ENCODE assay signal across 23 cellular contexts in the genomic region with DNA sequence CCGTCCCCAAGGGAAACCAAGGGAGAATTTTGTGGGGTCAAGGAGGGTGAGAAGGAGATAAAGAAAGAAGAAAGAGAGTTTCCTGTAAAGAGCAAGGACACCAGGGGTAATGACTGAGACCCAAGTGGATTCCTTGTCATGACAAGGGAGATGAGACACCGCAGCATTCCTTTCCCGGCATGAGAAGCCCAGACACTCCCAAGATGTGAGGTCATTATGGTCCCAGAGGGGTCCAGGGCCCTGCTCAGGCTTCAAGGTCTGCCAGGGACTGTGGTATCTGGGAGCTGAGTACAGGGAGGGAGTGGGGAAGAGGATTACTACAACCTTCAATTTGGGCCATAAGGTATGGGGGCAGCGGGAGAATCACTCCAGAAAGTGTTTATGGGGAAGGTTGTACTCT. TPM values are rescaled to one million over a fixed set of nuclear protein-coding genes. Genes with fewer than 3 reads are reported as not detected.
"Had no signal": no experiment of that assay in that cellular context is flagged by ENCODE, and none has a peak within 500 bp of the region (broad histone marks: within the 10 kb centered on the region; RNA-seq: fewer than 3 reads in every experiment).

No MANE protein-coding gene starts in this region.

- H3K27ac Mint-ChIP-seq: naive thymus-derived CD8-positive, alpha-beta T cell; stimulated activated effector memory CD8-positive, alpha-beta T cell treated with anti-CD3 and anti-CD28 coated beads, Interleukin-12 subunit alpha, Interleukin-12 subunit beta, amount 100 ng/mL, for 72 hours; type B pancreatic cell had no signal

- H3K4me3 Mint-ChIP-seq: naive thymus-derived CD8-positive, alpha-beta T cell; stimulated activated effector memory CD8-positive, alpha-beta T cell treated with anti-CD3 and anti-CD28 coated beads, Interleukin-12 subunit alpha, Interleukin-12 subunit beta, amount 100 ng/mL, for 72 hours; type B pancreatic cell had no signal

- H3K36me3 Mint-ChIP-seq: naive thymus-derived CD8-positive, alpha-beta T cell; stimulated activated effector memory CD8-positive, alpha-beta T cell treated with anti-CD3 and anti-CD28 coated beads, Interleukin-12 subunit alpha, Interleukin-12 subunit beta, amount 100 ng/mL, for 72 hours; type B pancreatic cell had no signal

- H3K9me3 ChIP-seq: gastroesophageal sphincter, heart left ventricle, left lung, neutrophil, pancreas, right lobe of liver, testis, tibial artery had no signal

- H3K4me3 ChIP-seq: dorsolateral prefrontal cortex, gastroesophageal sphincter, heart left ventricle, hepatocyte, left lung, pancreas, right lobe of liver, testis, tibial artery had no signal

- H3K4me2 ChIP-seq: hepatocyte had no signal

- H3K27me3 ChIP-seq: dorsolateral prefrontal cortex, gastroesophageal sphincter, heart left ventricle, hepatocyte, pancreas, right lobe of liver, testis had no signal

- H3K9me3 Mint-ChIP-seq: naive thymus-derived CD8-positive, alpha-beta T cell; stimulated activated effector memory CD8-positive, alpha-beta T cell treated with anti-CD3 and anti-CD28 coated beads, Interleukin-12 subunit alpha, Interleukin-12 subunit beta, amount 100 ng/mL, for 72 hours; type B pancreatic cell had no signal

- H3K36me3 ChIP-seq: gastroesophageal sphincter, heart left ventricle, left lung, neutrophil, pancreas, right lobe of liver, tibial artery had no signal

- H3K79me2 ChIP-seq: hepatocyte had no signal

- H3K4me1 ChIP-seq: pancreas, right lobe of liver had no signal

- H3K27ac ChIP-seq: dorsolateral prefrontal cortex, epithelial cell of prostate, gastroesophageal sphincter, heart left ventricle, hepatocyte, left lung, neutrophil, pancreas, right lobe of liver, testis, tibial artery had no signal

- ATAC-seq: esophagus mucosa; gastroesophageal sphincter; heart left ventricle; left cardiac atrium; left lung; naive thymus-derived CD8-positive, alpha-beta T cell; pancreas; right lobe of liver; stimulated activated effector memory CD8-positive, alpha-beta T cell treated with anti-CD3 and anti-CD28 coated beads, Interleukin-12 subunit alpha, Interleukin-12 subunit beta, amount 100 ng/mL, for 72 hours; stimulated activated naive CD8-positive, alpha-beta T cell treated with anti-CD3 and anti-CD28 coated beads, Interleukin-15, Interleukin-2, amounts not matched to agents 100 U/mL and 50 U/mL, for 24 hours had no signal

- DNase-seq: cerebellar nuclear complex; dorsolateral prefrontal cortex; effector CD4-positive, alpha-beta T cell; foreskin fibroblast; heart left ventricle; left cardiac atrium; left lung; naive thymus-derived CD8-positive, alpha-beta T cell; pancreas; right lobe of liver; stimulated activated CD4-positive, alpha-beta T cell treated with anti-CD3 and anti-CD28 coated beads, Interleukin-2, amount 100 ng/mL, for 24 hours; stimulated activated CD4-positive, alpha-beta T cell treated with anti-CD3 and anti-CD28 coated beads, Interleukin-4, amount 100 ng/mL, for 24 hours; stimulated activated naive CD8-positive, alpha-beta T cell treated with anti-CD3 and anti-CD28 coated beads, Interleukin-15, Interleukin-2, amounts not matched to agents 100 U/mL and 50 U/mL, for 24 hours; substantia nigra; testis; tibial artery had no signal

RNA-seq across cellular contexts. Expression of a gene that starts 58.1 kb away (rescaled TPM):
- polyA plus RNA-seq: naive thymus-derived CD8-positive, alpha-beta T cell had no signal
